Comparison of ENCODE assay signal across 2 cellular contexts in the genomic region with DNA sequence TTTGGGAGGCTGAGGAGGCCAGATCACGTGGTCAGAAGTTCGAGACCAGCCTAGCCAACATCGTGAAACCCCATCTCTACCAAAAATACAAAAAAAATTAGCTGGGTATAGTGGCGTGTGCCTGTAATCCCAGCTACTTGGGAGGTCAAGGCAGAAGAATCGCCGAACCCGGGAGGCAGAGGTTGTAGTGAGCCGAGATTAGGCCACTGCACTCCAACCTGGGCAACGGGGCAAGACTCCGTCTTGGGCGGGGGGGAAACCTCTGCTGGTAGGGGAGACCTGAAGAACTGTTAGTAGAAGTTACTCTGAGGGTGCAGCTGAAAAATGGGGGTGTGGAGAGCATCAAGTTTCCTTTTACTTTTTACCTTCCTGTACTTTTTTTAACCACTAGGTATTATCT.
A peak's percentile ranks its signal among the peaks of the same experiment; 100 is the strongest.
TF ChIP-seq lines count a peak whose summit lies in the region.

No MANE protein-coding gene starts in this region.

TF ChIP-seq in GM23338, 12 proteins besides CTCF, POLR2A, EP300 and RAD21:
- no peak for TF ChIP-seq EZH2phosphoT487 (IDR thresholded peaks at IDR 0.05; ENCODE audit: unreplicated experiment)
- no peak for TF ChIP-seq CREB1 (CRISPR knock-in tag; IDR thresholded peaks at IDR 0.05; ENCODE audit: low read depth)
- no peak for TF ChIP-seq STAT1 (IDR thresholded peaks at IDR 0.05; ENCODE audit: unreplicated experiment)
- TF ChIP-seq, protein P1, sequence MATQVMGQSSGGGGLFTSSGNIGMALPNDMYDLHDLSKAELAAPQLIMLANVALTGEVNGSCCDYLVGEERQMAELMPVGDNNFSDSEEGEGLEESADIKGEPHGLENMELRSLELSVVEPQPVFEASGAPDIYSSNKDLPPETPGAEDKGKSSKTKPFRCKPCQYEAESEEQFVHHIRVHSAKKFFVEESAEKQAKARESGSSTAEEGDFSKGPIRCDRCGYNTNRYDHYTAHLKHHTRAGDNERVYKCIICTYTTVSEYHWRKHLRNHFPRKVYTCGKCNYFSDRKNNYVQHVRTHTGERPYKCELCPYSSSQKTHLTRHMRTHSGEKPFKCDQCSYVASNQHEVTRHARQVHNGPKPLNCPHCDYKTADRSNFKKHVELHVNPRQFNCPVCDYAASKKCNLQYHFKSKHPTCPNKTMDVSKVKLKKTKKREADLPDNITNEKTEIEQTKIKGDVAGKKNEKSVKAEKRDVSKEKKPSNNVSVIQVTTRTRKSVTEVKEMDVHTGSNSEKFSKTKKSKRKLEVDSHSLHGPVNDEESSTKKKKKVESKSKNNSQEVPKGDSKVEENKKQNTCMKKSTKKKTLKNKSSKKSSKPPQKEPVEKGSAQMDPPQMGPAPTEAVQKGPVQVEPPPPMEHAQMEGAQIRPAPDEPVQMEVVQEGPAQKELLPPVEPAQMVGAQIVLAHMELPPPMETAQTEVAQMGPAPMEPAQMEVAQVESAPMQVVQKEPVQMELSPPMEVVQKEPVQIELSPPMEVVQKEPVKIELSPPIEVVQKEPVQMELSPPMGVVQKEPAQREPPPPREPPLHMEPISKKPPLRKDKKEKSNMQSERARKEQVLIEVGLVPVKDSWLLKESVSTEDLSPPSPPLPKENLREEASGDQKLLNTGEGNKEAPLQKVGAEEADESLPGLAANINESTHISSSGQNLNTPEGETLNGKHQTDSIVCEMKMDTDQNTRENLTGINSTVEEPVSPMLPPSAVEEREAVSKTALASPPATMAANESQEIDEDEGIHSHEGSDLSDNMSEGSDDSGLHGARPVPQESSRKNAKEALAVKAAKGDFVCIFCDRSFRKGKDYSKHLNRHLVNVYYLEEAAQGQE (IDR thresholded peaks at IDR 0.05; ENCODE audit: unreplicated experiment): no peak
- no peak for TF ChIP-seq JUNB (IDR thresholded peaks at IDR 0.05; ENCODE audit: unreplicated experiment)
- no peak for TF ChIP-seq ZNF331 (CRISPR knock-in tag; IDR thresholded peaks at IDR 0.05; ENCODE audit: low read depth)
- TF ChIP-seq, protein P2, sequence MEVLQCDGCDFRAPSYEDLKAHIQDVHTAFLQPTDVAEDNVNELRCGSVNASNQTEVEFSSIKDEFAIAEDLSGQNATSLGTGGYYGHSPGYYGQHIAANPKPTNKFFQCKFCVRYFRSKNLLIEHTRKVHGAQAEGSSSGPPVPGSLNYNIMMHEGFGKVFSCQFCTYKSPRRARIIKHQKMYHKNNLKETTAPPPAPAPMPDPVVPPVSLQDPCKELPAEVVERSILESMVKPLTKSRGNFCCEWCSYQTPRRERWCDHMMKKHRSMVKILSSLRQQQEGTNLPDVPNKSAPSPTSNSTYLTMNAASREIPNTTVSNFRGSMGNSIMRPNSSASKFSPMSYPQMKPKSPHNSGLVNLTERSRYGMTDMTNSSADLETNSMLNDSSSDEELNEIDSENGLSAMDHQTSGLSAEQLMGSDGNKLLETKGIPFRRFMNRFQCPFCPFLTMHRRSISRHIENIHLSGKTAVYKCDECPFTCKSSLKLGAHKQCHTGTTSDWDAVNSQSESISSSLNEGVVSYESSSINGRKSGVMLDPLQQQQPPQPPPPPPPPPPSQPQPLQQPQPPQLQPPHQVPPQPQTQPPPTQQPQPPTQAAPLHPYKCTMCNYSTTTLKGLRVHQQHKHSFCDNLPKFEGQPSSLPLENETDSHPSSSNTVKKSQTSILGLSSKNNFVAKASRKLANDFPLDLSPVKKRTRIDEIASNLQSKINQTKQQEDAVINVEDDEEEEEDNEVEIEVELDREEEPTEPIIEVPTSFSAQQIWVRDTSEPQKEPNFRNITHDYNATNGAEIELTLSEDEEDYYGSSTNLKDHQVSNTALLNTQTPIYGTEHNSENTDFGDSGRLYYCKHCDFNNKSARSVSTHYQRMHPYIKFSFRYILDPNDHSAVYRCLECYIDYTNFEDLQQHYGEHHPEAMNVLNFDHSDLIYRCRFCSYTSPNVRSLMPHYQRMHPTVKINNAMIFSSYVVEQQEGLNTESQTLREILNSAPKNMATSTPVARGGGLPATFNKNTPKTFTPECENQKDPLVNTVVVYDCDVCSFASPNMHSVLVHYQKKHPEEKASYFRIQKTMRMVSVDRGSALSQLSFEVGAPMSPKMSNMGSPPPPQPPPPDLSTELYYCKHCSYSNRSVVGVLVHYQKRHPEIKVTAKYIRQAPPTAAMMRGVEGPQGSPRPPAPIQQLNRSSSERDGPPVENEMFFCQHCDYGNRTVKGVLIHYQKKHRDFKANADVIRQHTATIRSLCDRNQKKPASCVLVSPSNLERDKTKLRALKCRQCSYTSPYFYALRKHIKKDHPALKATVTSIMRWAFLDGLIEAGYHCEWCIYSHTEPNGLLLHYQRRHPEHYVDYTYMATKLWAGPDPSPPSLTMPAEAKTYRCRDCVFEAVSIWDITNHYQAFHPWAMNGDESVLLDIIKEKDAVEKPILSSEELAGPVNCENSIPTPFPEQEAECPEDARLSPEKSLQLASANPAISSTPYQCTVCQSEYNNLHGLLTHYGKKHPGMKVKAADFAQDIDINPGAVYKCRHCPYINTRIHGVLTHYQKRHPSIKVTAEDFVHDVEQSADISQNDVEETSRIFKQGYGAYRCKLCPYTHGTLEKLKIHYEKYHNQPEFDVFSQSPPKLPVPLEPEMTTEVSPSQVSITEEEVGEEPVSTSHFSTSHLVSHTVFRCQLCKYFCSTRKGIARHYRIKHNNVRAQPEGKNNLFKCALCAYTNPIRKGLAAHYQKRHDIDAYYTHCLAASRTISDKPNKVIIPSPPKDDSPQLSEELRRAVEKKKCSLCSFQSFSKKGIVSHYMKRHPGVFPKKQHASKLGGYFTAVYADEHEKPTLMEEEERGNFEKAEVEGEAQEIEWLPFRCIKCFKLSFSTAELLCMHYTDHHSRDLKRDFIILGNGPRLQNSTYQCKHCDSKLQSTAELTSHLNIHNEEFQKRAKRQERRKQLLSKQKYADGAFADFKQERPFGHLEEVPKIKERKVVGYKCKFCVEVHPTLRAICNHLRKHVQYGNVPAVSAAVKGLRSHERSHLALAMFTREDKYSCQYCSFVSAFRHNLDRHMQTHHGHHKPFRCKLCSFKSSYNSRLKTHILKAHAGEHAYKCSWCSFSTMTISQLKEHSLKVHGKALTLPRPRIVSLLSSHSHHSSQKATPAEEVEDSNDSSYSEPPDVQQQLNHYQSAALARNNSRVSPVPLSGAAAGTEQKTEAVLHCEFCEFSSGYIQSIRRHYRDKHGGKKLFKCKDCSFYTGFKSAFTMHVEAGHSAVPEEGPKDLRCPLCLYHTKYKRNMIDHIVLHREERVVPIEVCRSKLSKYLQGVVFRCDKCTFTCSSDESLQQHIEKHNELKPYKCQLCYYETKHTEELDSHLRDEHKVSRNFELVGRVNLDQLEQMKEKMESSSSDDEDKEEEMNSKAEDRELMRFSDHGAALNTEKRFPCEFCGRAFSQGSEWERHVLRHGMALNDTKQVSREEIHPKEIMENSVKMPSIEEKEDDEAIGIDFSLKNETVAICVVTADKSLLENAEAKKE (CRISPR knock-in tag; IDR thresholded peaks at IDR 0.05): no peak
- TF ChIP-seq EZH2 (IDR thresholded peaks at IDR 0.05; ENCODE audit: low read depth, unreplicated experiment): no peak
- TF ChIP-seq ZNF114 (CRISPR knock-in tag; IDR thresholded peaks at IDR 0.05): no peak

TF ChIP-seq in K562, 482 proteins besides CTCF, POLR2A, EP300 and RAD21:
- TF ChIP-seq ETV6 (IDR thresholded peaks at IDR 0.05; ENCODE audit: borderline replicate concordance in 1 of 2, low read depth in 2 of 2, low read length in 1 of 2) (no peak), ETV6 (CRISPR knock-in tag; IDR thresholded peaks at IDR 0.05; ENCODE audit: borderline replicate concordance) (no peak), CHD1 (IDR thresholded peaks at IDR 0.05; ENCODE audit: low read length) (no peak), C11orf30 (IDR thresholded peaks at IDR 0.05; ENCODE audit: low read depth) (no peak)
- TF ChIP-seq, protein P3, sequence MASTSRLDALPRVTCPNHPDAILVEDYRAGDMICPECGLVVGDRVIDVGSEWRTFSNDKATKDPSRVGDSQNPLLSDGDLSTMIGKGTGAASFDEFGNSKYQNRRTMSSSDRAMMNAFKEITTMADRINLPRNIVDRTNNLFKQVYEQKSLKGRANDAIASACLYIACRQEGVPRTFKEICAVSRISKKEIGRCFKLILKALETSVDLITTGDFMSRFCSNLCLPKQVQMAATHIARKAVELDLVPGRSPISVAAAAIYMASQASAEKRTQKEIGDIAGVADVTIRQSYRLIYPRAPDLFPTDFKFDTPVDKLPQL (IDR thresholded peaks at IDR 0.05; ENCODE audit: extremely low read depth, insufficient read length): no peak
- TF ChIP-seq, protein P4, sequence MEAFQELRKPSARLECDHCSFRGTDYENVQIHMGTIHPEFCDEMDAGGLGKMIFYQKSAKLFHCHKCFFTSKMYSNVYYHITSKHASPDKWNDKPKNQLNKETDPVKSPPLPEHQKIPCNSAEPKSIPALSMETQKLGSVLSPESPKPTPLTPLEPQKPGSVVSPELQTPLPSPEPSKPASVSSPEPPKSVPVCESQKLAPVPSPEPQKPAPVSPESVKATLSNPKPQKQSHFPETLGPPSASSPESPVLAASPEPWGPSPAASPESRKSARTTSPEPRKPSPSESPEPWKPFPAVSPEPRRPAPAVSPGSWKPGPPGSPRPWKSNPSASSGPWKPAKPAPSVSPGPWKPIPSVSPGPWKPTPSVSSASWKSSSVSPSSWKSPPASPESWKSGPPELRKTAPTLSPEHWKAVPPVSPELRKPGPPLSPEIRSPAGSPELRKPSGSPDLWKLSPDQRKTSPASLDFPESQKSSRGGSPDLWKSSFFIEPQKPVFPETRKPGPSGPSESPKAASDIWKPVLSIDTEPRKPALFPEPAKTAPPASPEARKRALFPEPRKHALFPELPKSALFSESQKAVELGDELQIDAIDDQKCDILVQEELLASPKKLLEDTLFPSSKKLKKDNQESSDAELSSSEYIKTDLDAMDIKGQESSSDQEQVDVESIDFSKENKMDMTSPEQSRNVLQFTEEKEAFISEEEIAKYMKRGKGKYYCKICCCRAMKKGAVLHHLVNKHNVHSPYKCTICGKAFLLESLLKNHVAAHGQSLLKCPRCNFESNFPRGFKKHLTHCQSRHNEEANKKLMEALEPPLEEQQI (IDR thresholded peaks at IDR 0.05): no peak
- TF ChIP-seq, protein P5, sequence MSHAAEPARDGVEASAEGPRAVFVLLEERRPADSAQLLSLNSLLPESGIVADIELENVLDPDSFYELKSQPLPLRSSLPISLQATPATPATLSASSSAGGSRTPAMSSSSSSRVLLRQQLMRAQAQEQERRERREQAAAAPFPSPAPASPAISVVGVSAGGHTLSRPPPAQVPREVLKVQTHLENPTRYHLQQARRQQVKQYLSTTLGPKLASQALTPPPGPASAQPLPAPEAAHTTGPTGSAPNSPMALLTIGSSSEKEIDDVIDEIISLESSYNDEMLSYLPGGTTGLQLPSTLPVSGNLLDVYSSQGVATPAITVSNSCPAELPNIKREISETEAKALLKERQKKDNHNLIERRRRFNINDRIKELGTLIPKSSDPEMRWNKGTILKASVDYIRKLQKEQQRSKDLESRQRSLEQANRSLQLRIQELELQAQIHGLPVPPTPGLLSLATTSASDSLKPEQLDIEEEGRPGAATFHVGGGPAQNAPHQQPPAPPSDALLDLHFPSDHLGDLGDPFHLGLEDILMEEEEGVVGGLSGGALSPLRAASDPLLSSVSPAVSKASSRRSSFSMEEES (CRISPR knock-in tag; IDR thresholded peaks at IDR 0.05): peak; percentile 30; the same call in 1 of the 2 replicates
